In genomic region chr11:42727879-42728278, GRCh38 we compare ENCODE assay signal across 25 cellular contexts.
DNase-seq lines count a peak whose midpoint lies in the region; ATAC-seq, FAIRE-seq and TF ChIP-seq lines count a peak whose summit lies in the region.
"Had no signal": no experiment of that assay in that cellular context is flagged by ENCODE, and none has a peak within 500 bp of the region (broad histone marks: within the 10 kb centered on the region; RNA-seq: fewer than 3 reads in every experiment).

No MANE protein-coding gene starts in this region.

- H4K20me1 ChIP-seq in H1 (replicated peaks in 1 of 2; ENCODE audit: control insufficient read depth in 1 of 2, insufficient read depth in 2 of 2, low read length in 2 of 2) = no peaks in the 10 kb centered on the region
- H4K20me1 ChIP-seq: BLaER1 had no signal

- peak overlapping the region; percentile 36; the same call in 1 of the 2 replicates for H2AFZ ChIP-seq in H1 (ENCODE audit: low read length)

- no peak overlapping the region for H3K18ac ChIP-seq in H1 (ENCODE audit: extremely low read depth, low read length)

- H4K5ac ChIP-seq in H1 (ENCODE audit: insufficient read length, low read depth, low read length) = no peak overlapping the region

- TF ChIP-seq RAD21 in H1 (IDR thresholded peaks at IDR 0.05 in 1 of 2, conservative IDR thresholded peaks at IDR 0.05 in 1 of 2; ENCODE audit: low read depth in 2 of 2, low read length in 2 of 2) = no peak

- H3K27ac ChIP-seq in H1 (ENCODE audit: low read depth, low read length) = no peak overlapping the region
- H3K27ac ChIP-seq: BLaER1 had no signal

- H3K36me3 Mint-ChIP-seq in WTC11 = no peaks in the 10 kb centered on the region
- no peaks in the 10 kb centered on the region for H3K36me3 Mint-ChIP-seq in stimulated activated effector memory CD8-positive, alpha-beta T cell treated with anti-CD3 and anti-CD28 coated beads, Interleukin-12 subunit alpha, Interleukin-12 subunit beta, amount 100 ng/mL, for 72 hours
- H3K36me3 Mint-ChIP-seq: CD14-positive monocyte; CD4-positive, alpha-beta memory T cell; CD4-positive, CD25-positive, alpha-beta regulatory T cell; CD8-positive, alpha-beta memory T cell had no signal

- no peak overlapping the region for H2BK12ac ChIP-seq in H1 (ENCODE audit: low read depth, low read length)

- no peaks in the 10 kb centered on the region for H3K27me3 ChIP-seq in H1 (replicated peaks in 1 of 4; ENCODE audit: control insufficient read depth in 3 of 4, extremely low read depth in 1 of 4, insufficient read depth in 3 of 4, low read length in 3 of 4)
- H3K27me3 ChIP-seq: BE2C, BLaER1 had no signal

- H2BK20ac ChIP-seq in H1 (ENCODE audit: low read length) = no peak overlapping the region

- H3K27me3 Mint-ChIP-seq in WTC11 (ENCODE audit: low read depth) = no peaks in the 10 kb centered on the region; the same call in 1 of the 2 replicates
- H3K27me3 Mint-ChIP-seq: CD4-positive, alpha-beta memory T cell; CD4-positive, CD25-positive, alpha-beta regulatory T cell; CD8-positive, alpha-beta memory T cell had no signal

- no peak overlapping the region for H3K14ac ChIP-seq in H1 (ENCODE audit: insufficient read length)

- no peaks in the 10 kb centered on the region for H3K79me2 ChIP-seq in H1 (ENCODE audit: control insufficient read depth in 1 of 2, insufficient read depth in 2 of 2, low read length in 2 of 2)

- no peak overlapping the region for H4K8ac ChIP-seq in H1 (ENCODE audit: extremely low read depth, insufficient read depth, low read length)

- no peak overlapping the region for H3K4me2 ChIP-seq in H1 (ENCODE audit: insufficient read depth in 1 of 2, low read depth in 2 of 2, low read length in 2 of 2)
- H3K4me2 ChIP-seq: BLaER1 had no signal

- no peak for TF ChIP-seq EP300 in H1 (IDR thresholded peaks at IDR 0.05; ENCODE audit: borderline replicate concordance in 1 of 2, low read depth in 2 of 2, low read length in 2 of 2)

- no peak overlapping the region for H3K4me3 Mint-ChIP-seq in WTC11
- H3K4me3 Mint-ChIP-seq in stimulated activated effector memory CD8-positive, alpha-beta T cell treated with anti-CD3 and anti-CD28 coated beads, Interleukin-12 subunit alpha, Interleukin-12 subunit beta, amount 100 ng/mL, for 72 hours = no peak overlapping the region
- H3K4me3 Mint-ChIP-seq: CD14-positive monocyte; CD4-positive, alpha-beta memory T cell; CD4-positive, CD25-positive, alpha-beta regulatory T cell; CD8-positive, alpha-beta memory T cell had no signal

- 0 out of 2 replicates have a peak, but pooled peaks cover 3% of the 10 kb centered on the region for H3K9me3 Mint-ChIP-seq in WTC11
- peaks cover 21% of the 10 kb centered on the region for H3K9me3 Mint-ChIP-seq in stimulated activated effector memory CD8-positive, alpha-beta T cell treated with anti-CD3 and anti-CD28 coated beads, Interleukin-12 subunit alpha, Interleukin-12 subunit beta, amount 100 ng/mL, for 72 hours

- CTCF ChIA-PET in WTC11 (lab: Charles Lee) = no interaction called here
- CTCF ChIA-PET in H1 (lab: Charles Lee; ENCODE audit: partially characterized antibody) = no interaction called here

- no peak overlapping the region for H2BK15ac ChIP-seq in H1 (ENCODE audit: low read length)

- H3K9ac ChIP-seq in H1 (replicated peaks in 1 of 4; ENCODE audit: extremely low read depth in 1 of 4, low read depth in 3 of 4, low read length in 3 of 4) = no peak overlapping the region
- H3K9ac ChIP-seq: BLaER1 had no signal

- H4K91ac ChIP-seq in H1 (replicated peaks; ENCODE audit: insufficient read length, low read length) = no peak overlapping the region

- no peaks in the 10 kb centered on the region for H3K4me1 ChIP-seq in H1 (replicated peaks in 1 of 4; ENCODE audit: control insufficient read depth in 3 of 4, insufficient read depth in 4 of 4, low read length in 3 of 4)
- H3K4me1 ChIP-seq: BE2C, BLaER1 had no signal

- no peak overlapping the region for H3K56ac ChIP-seq in H1 (replicated peaks; ENCODE audit: insufficient read length, low read depth, low read length)

- H2BK120ac ChIP-seq in H1 (replicated peaks; ENCODE audit: low read depth, low read length) = no peak overlapping the region

- DNase-seq in WTC11 (ENCODE audit: low spot score) = no peak
- DNase-seq in H1 (ENCODE audit: low read depth in 1 of 2, low spot score in 2 of 2) = no peak
- no peak for DNase-seq in OCI-M2 (lab: John Stamatoyannopoulos, UW; ENCODE audit: unreplicated experiment)
- no peak for DNase-seq in GM12891 (ENCODE audit: insufficient read length, low spot score)
- DNase-seq in stimulated activated effector memory CD8-positive, alpha-beta T cell treated with anti-CD3 and anti-CD28 coated beads, Interleukin-12 subunit alpha, Interleukin-12 subunit beta, amount 100 ng/mL, for 72 hours (ENCODE audit: low spot score in 2 of 2) = no peak
- DNase-seq: 8988T; ACHN; BE2C; C1 segment of cervical spinal cord; CD4-positive, alpha-beta memory T cell; CD4-positive, CD25-positive, alpha-beta regulatory T cell; CD8-positive, alpha-beta memory T cell; COR-L47; DMS 273 treated with DMSO at 0.1 percent for 48 hours; DMS153; DMS53; DMS79; DND-41; EL; GDM1 had no signal

- no peak overlapping the region for H3K23ac ChIP-seq in H1 (ENCODE audit: insufficient read length)

- H3K4me3 ChIP-seq in H1 (ENCODE audit: extremely low read depth in 1 of 4, insufficient read depth in 2 of 4, low read depth in 3 of 4, low read length in 4 of 4) = no peak overlapping the region
- H3K4me3 ChIP-seq: BLaER1, GM12878 had no signal

- POLR2A ChIA-PET in WTC11 (lab: Charles Lee) = no interaction called here
- POLR2A ChIA-PET in H1 (lab: Charles Lee; ENCODE audit: partially characterized antibody) = no interaction called here

- peak; percentile 24; the same call in 1 of the 2 replicates for ATAC-seq in WTC11
- no peak for ATAC-seq in stimulated activated effector memory CD8-positive, alpha-beta T cell treated with anti-CD3 and anti-CD28 coated beads, Interleukin-12 subunit alpha, Interleukin-12 subunit beta, amount 100 ng/mL, for 72 hours
- ATAC-seq: GM12878 had no signal

- no peak overlapping the region for H3K27ac Mint-ChIP-seq in WTC11
- H3K27ac Mint-ChIP-seq in stimulated activated effector memory CD8-positive, alpha-beta T cell treated with anti-CD3 and anti-CD28 coated beads, Interleukin-12 subunit alpha, Interleukin-12 subunit beta, amount 100 ng/mL, for 72 hours = no peak overlapping the region
- H3K27ac Mint-ChIP-seq: CD14-positive monocyte; CD4-positive, alpha-beta memory T cell; CD4-positive, CD25-positive, alpha-beta regulatory T cell; CD8-positive, alpha-beta memory T cell had no signal

- no peaks in the 10 kb centered on the region for H3K79me1 ChIP-seq in H1 (ENCODE audit: low read depth, low read length)

- no peak overlapping the region for H2BK5ac ChIP-seq in H1 (ENCODE audit: low read depth, low read length)

- no peak overlapping the region for H2AK5ac ChIP-seq in H1 (ENCODE audit: low read depth, low read length)

- FAIRE-seq in H1 (lab: Jason Lieb, UNC) (no peak), GM12891 (lab: Jason Lieb, UNC) (no peak)
- FAIRE-seq: A204.1, GM12878, GM19239 had no signal

- no peak overlapping the region for H3K4ac ChIP-seq in H1 (replicated peaks; ENCODE audit: insufficient read length, low read depth, low read length)

- WGBS in H1 (ENCODE audit: extremely low coverage in 1 of 2, insufficient coverage in 1 of 2, insufficient read length in 1 of 2, insufficient replicate concordance in 2 of 2, low coverage in 1 of 2, low lambda C conversion rate in 2 of 2, missing lambda C conversion rate in 1 of 2), 2 experiments = 69% methylated on average over 1 of the region's 1 CpG; no CpG with 5 or more reads in 1 of the 2 experiments

- no peaks in the 10 kb centered on the region for H3K36me3 ChIP-seq in H1 (ENCODE audit: control insufficient read depth in 2 of 4, insufficient read depth in 4 of 4, low read length in 3 of 4)
- H3K36me3 ChIP-seq: BE2C, BLaER1 had no signal

- H3K4me1 Mint-ChIP-seq in WTC11 = no peaks in the 10 kb centered on the region
- no peaks in the 10 kb centered on the region for H3K4me1 Mint-ChIP-seq in stimulated activated effector memory CD8-positive, alpha-beta T cell treated with anti-CD3 and anti-CD28 coated beads, Interleukin-12 subunit alpha, Interleukin-12 subunit beta, amount 100 ng/mL, for 72 hours
- H3K4me1 Mint-ChIP-seq: CD14-positive monocyte; CD4-positive, alpha-beta memory T cell; CD4-positive, CD25-positive, alpha-beta regulatory T cell; CD8-positive, alpha-beta memory T cell had no signal

- no peaks in the 10 kb centered on the region for H3K9me3 ChIP-seq in H1 (ENCODE audit: insufficient read depth in 2 of 2, low read depth in 1 of 2, low read length in 1 of 2)
- H3K9me3 ChIP-seq: BE2C, BLaER1 had no signal

- TF ChIP-seq POLR2A in H1 (IDR thresholded peaks at IDR 0.05; ENCODE audit: control extremely low read depth in 1 of 2, low read depth in 2 of 2, low read length in 2 of 2) = no peak
- TF ChIP-seq POLR2A in GM12891 (IDR thresholded peaks at IDR 0.05; ENCODE audit: low read depth, low read length) = no peak

- TF ChIP-seq CTCF in WTC11 (IDR thresholded peaks at IDR 0.05) (no peak), H1 (IDR thresholded peaks at IDR 0.05; ENCODE audit: control extremely low read depth in 1 of 3, insufficient read depth in 1 of 3, low read depth in 1 of 3, low read length in 3 of 3) (no peak)

- no peaks in the 10 kb centered on the region for H3K23me2 ChIP-seq in H1 (ENCODE audit: low read depth, low read length)

TF ChIP-seq in WTC11, 78 proteins besides CTCF, POLR2A, EP300 and RAD21 (continues in another document):
- TF ChIP-seq IRF2 (CRISPR knock-in tag; IDR thresholded peaks at IDR 0.05; ENCODE audit: borderline replicate concordance, low read depth) (no peak), NR1H2 (CRISPR knock-in tag; IDR thresholded peaks at IDR 0.05) (no peak)

TF ChIP-seq in H1, 55 proteins besides CTCF, POLR2A, EP300 and RAD21 (continues in another document):
- no peak for TF ChIP-seq TAF1 (IDR thresholded peaks at IDR 0.05; ENCODE audit: low read depth, low read length)
- peak; percentile 75 for TF ChIP-seq USF2 (IDR thresholded peaks at IDR 0.05; ENCODE audit: low read length)

TF ChIP-seq in GM12891, 5 proteins besides CTCF, POLR2A, EP300 and RAD21:
- no peak for TF ChIP-seq TAF1 (IDR thresholded peaks at IDR 0.05; ENCODE audit: low read depth, low read length)
- no peak for TF ChIP-seq POU2F2 (IDR thresholded peaks at IDR 0.05; ENCODE audit: low read depth, low read length)
- no peak for TF ChIP-seq SPI1 (IDR thresholded peaks at IDR 0.05; ENCODE audit: low read depth, low read length)
- no peak for TF ChIP-seq POLR2AphosphoS5 (IDR thresholded peaks at IDR 0.05; ENCODE audit: low read depth, low read length)
- TF ChIP-seq PAX5 (IDR thresholded peaks at IDR 0.05; ENCODE audit: insufficient read depth, low read length, severe bottlenecking) = no peak

Comparison
In these comparisons a context has a peak if more than half of its experiments do, and no peak if none do; other contexts are left out.
1. Of the 9 proteins assayed by ChIP-seq in both WTC11 and H1: peak only in WTC11: none; only in H1: ATF3; in both: USF2; in neither: 7.